Comparison of ENCODE assay signal across 13 cellular contexts in the genomic region with DNA sequence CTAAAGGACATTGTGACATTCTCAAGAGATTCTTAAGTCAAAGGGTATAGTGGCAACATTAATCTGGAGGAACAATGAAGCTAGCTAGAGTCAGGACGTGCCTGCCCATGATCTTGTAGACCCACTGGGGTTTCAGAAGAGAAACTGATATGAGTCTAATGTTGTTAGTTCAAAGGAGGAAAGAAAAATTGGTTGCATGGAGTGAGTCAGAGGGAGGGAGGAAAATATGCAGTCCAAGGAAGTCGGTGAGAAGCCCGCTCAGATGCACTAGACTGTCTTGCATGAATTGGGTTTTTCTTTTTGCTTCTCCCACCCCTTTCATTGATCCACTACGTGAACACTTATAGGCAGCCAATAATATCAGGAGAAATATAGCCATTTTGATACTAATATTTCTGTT. TPM values are rescaled to one million over a fixed set of nuclear protein-coding genes. Genes with fewer than 3 reads are reported as not detected.
DNase-seq lines count a peak whose midpoint lies in the region; ATAC-seq and TF ChIP-seq lines count a peak whose summit lies in the region.
"Had no signal": no experiment of that assay in that cellular context is flagged by ENCODE, and none has a peak within 500 bp of the region (broad histone marks: within the 10 kb centered on the region; RNA-seq: fewer than 3 reads in every experiment).

No MANE protein-coding gene starts in this region.

- H3K4me3 Mint-ChIP-seq in stimulated activated effector memory CD8-positive, alpha-beta T cell treated with anti-CD3 and anti-CD28 coated beads, Interleukin-12 subunit alpha, Interleukin-12 subunit beta, amount 100 ng/mL, for 72 hours: no peak overlapping the region
- H3K4me3 Mint-ChIP-seq: T-helper 17 cell had no signal

- H3K4me1 ChIP-seq in SJSA1 (replicated peaks): peaks cover 47% of the 10 kb centered on the region

- ATAC-seq in stimulated activated effector memory CD8-positive, alpha-beta T cell treated with anti-CD3 and anti-CD28 coated beads, Interleukin-12 subunit alpha, Interleukin-12 subunit beta, amount 100 ng/mL, for 72 hours: peak; percentile 55
- ATAC-seq in GM21367 (IDR thresholded peaks at IDR 0.05; ENCODE audit: unreplicated experiment): no peak
- ATAC-seq: HepG2 had no signal

- no peaks in the 10 kb centered on the region for H3K9me3 ChIP-seq in SJSA1 (replicated peaks)
- H3K9me3 ChIP-seq: ovary, stomach had no signal

- no peaks in the 10 kb centered on the region for H3K36me3 Mint-ChIP-seq in stimulated activated effector memory CD8-positive, alpha-beta T cell treated with anti-CD3 and anti-CD28 coated beads, Interleukin-12 subunit alpha, Interleukin-12 subunit beta, amount 100 ng/mL, for 72 hours

- no peak overlapping the region for H3K27ac Mint-ChIP-seq in stimulated activated effector memory CD8-positive, alpha-beta T cell treated with anti-CD3 and anti-CD28 coated beads, Interleukin-12 subunit alpha, Interleukin-12 subunit beta, amount 100 ng/mL, for 72 hours
- H3K27ac Mint-ChIP-seq: T-helper 17 cell had no signal

- H3K27ac ChIP-seq in SJSA1: peak overlapping the region; percentile 83
- H3K27ac ChIP-seq: ovary, stomach had no signal

- H3K36me3 ChIP-seq in SJSA1: no peaks in the 10 kb centered on the region
- H3K36me3 ChIP-seq: ovary, stomach had no signal

- TF ChIP-seq CTCF in fibroblast of mammary gland (conservative IDR thresholded peaks at IDR 0.05; ENCODE audit: control insufficient read depth, insufficient read depth, low read depth, low read length): no peak

- peak; percentile 12 for DNase-seq in activated CD4-positive, alpha-beta T cell treated with anti-CD3 and anti-CD28 coated beads for 48 hours
- DNase-seq in activated CD4-positive, alpha-beta T cell treated with anti-CD3 and anti-CD28 coated beads for 4 hours: no peak
- DNase-seq in SJSA1 (ENCODE audit: low read depth in 1 of 2, low spot score in 2 of 2): peak; percentile 25 to 52
- DNase-seq in fibroblast of mammary gland (ENCODE audit: low read depth): peak; percentile 63
- peak in 1 of 2 donors; percentile 15 for DNase-seq in stimulated activated effector memory CD8-positive, alpha-beta T cell treated with anti-CD3 and anti-CD28 coated beads, Interleukin-12 subunit alpha, Interleukin-12 subunit beta, amount 100 ng/mL, for 72 hours (ENCODE audit: low spot score in 2 of 2)
- DNase-seq in SIG-M5 treated with dmso at 0.1 percent for 504 hours (lab: John Stamatoyannopoulos, UW; ENCODE audit: unreplicated experiment): no peak
- no peak for DNase-seq in putamen (ENCODE audit: low spot score)
- DNase-seq: T-helper 17 cell had no signal

- peaks cover 12% of the 10 kb centered on the region for H3K4me1 Mint-ChIP-seq in stimulated activated effector memory CD8-positive, alpha-beta T cell treated with anti-CD3 and anti-CD28 coated beads, Interleukin-12 subunit alpha, Interleukin-12 subunit beta, amount 100 ng/mL, for 72 hours
- H3K4me1 Mint-ChIP-seq: T-helper 17 cell had no signal

- H3K4me3 ChIP-seq in SJSA1 (no peak overlapping the region), fibroblast of mammary gland (ENCODE audit: control insufficient read depth, low read depth, low read length) (no peak overlapping the region)
- H3K4me3 ChIP-seq: ovary, stomach had no signal

- no peaks in the 10 kb centered on the region for H3K27me3 ChIP-seq in SJSA1 (replicated peaks)
- H3K27me3 ChIP-seq: ovary had no signal

- no peaks in the 10 kb centered on the region for H3K9me3 Mint-ChIP-seq in stimulated activated effector memory CD8-positive, alpha-beta T cell treated with anti-CD3 and anti-CD28 coated beads, Interleukin-12 subunit alpha, Interleukin-12 subunit beta, amount 100 ng/mL, for 72 hours

RNA-seq across cellular contexts. Expression of a gene that starts 53.8 kb away (rescaled TPM):
- 1.00 and 1.3 TPM in 2 replicates for total RNA-seq in SJSA1 (2014; rRNA removed; shearing (Covaris generic))
- total RNA-seq: aorta, HepG2, T-helper 17 cell had no signal

RNA-seq across cellular contexts. Expression of a gene that starts 56.5 kb away (rescaled TPM):
- 3.7 and 6.9 TPM in 2 replicates for total RNA-seq in SJSA1 (2014; rRNA removed; shearing (Covaris generic))

Comparison
In these comparisons a context has a peak if more than half of its experiments do, and no peak if none do; other contexts are left out.
1. DNase-seq: peak in activated CD4-positive, alpha-beta T cell treated with anti-CD3 and anti-CD28 coated beads for 48 hours (single experiment), SJSA1 (2 of 2) and fibroblast of mammary gland (single experiment); none in activated CD4-positive, alpha-beta T cell treated with anti-CD3 and anti-CD28 coated beads for 4 hours (0 of 2), SIG-M5 treated with dmso at 0.1 percent for 504 hours (single experiment) and putamen (single experiment).